1 cellular context compared by ENCODE assay signal in the genomic region with DNA sequence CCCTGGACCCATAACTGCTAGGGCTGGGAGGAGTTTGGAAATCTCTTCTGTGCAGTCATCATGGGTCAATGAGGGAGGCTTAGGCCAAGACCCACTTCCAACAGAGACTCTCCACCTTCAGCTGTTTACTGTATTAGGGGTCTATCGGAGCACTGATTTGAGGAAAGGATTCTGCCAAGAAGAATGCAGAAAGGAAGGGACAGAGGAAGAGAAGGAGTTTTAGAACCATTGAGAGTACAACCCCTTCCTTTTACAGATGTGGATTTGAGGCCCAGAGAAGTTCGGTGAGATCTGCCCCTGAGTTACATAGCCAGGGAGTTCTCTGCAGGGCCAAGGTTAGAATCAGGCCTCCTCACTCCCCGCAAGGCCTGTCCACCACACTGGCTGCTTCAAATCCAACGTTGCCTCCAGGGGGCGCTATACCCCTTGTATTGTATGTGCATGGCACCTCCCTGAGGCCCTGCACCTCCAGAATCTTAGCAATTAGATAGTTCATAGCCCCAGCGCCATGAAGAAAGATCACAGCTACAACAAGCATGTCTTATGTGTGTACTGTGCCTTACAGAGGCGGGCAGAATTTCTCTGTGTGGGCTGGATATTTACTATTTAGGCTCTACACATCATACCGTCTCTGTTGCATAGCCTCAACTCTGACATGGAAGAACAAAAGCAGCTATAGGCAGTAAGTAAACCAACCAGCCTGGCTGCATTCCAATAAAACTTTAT.
TF ChIP-seq lines count a peak whose summit lies in the region.

No MANE protein-coding gene starts in this region.

TF ChIP-seq in K562, 482 proteins besides CTCF, POLR2A, EP300 and RAD21 (continued from another document and continues in another):
- TF ChIP-seq, protein P1, sequence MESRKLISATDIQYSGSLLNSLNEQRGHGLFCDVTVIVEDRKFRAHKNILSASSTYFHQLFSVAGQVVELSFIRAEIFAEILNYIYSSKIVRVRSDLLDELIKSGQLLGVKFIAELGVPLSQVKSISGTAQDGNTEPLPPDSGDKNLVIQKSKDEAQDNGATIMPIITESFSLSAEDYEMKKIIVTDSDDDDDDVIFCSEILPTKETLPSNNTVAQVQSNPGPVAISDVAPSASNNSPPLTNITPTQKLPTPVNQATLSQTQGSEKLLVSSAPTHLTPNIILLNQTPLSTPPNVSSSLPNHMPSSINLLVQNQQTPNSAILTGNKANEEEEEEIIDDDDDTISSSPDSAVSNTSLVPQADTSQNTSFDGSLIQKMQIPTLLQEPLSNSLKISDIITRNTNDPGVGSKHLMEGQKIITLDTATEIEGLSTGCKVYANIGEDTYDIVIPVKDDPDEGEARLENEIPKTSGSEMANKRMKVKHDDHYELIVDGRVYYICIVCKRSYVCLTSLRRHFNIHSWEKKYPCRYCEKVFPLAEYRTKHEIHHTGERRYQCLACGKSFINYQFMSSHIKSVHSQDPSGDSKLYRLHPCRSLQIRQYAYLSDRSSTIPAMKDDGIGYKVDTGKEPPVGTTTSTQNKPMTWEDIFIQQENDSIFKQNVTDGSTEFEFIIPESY (CRISPR knock-in tag; IDR thresholded peaks at IDR 0.05) = peak; percentile 54
- TF ChIP-seq, protein P2, sequence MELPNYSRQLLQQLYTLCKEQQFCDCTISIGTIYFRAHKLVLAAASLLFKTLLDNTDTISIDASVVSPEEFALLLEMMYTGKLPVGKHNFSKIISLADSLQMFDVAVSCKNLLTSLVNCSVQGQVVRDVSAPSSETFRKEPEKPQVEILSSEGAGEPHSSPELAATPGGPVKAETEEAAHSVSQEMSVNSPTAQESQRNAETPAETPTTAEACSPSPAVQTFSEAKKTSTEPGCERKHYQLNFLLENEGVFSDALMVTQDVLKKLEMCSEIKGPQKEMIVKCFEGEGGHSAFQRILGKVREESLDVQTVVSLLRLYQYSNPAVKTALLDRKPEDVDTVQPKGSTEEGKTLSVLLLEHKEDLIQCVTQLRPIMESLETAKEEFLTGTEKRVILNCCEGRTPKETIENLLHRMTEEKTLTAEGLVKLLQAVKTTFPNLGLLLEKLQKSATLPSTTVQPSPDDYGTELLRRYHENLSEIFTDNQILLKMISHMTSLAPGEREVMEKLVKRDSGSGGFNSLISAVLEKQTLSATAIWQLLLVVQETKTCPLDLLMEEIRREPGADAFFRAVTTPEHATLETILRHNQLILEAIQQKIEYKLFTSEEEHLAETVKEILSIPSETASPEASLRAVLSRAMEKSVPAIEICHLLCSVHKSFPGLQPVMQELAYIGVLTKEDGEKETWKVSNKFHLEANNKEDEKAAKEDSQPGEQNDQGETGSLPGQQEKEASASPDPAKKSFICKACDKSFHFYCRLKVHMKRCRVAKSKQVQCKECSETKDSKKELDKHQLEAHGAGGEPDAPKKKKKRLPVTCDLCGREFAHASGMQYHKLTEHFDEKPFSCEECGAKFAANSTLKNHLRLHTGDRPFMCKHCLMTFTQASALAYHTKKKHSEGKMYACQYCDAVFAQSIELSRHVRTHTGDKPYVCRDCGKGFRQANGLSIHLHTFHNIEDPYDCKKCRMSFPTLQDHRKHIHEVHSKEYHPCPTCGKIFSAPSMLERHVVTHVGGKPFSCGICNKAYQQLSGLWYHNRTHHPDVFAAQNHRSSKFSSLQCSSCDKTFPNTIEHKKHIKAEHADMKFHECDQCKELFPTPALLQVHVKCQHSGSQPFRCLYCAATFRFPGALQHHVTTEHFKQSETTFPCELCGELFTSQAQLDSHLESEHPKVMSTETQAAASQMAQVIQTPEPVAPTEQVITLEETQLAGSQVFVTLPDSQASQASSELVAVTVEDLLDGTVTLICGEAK (IDR thresholded peaks at IDR 0.05) = peak; percentile 70
- TF ChIP-seq, protein P2 (CRISPR knock-in tag; IDR thresholded peaks at IDR 0.05) = no peak
- TF ChIP-seq MAZ (CRISPR knock-in tag; conservative IDR thresholded peaks at IDR 0.05 in 1 of 2, IDR thresholded peaks at IDR 0.05 in 1 of 2) = peak in 1 of 2 experiments; percentile 48; a peak in 2 of 4 replicates
- TF ChIP-seq ZNF696 (CRISPR knock-in tag; conservative IDR thresholded peaks at IDR 0.05) = no peak
- no peak for TF ChIP-seq SIN3A (IDR thresholded peaks at IDR 0.05; ENCODE audit: borderline replicate concordance in 2 of 2, control insufficient read depth in 1 of 2, low read depth in 2 of 2, low read length in 2 of 2)
- TF ChIP-seq, protein P3, sequence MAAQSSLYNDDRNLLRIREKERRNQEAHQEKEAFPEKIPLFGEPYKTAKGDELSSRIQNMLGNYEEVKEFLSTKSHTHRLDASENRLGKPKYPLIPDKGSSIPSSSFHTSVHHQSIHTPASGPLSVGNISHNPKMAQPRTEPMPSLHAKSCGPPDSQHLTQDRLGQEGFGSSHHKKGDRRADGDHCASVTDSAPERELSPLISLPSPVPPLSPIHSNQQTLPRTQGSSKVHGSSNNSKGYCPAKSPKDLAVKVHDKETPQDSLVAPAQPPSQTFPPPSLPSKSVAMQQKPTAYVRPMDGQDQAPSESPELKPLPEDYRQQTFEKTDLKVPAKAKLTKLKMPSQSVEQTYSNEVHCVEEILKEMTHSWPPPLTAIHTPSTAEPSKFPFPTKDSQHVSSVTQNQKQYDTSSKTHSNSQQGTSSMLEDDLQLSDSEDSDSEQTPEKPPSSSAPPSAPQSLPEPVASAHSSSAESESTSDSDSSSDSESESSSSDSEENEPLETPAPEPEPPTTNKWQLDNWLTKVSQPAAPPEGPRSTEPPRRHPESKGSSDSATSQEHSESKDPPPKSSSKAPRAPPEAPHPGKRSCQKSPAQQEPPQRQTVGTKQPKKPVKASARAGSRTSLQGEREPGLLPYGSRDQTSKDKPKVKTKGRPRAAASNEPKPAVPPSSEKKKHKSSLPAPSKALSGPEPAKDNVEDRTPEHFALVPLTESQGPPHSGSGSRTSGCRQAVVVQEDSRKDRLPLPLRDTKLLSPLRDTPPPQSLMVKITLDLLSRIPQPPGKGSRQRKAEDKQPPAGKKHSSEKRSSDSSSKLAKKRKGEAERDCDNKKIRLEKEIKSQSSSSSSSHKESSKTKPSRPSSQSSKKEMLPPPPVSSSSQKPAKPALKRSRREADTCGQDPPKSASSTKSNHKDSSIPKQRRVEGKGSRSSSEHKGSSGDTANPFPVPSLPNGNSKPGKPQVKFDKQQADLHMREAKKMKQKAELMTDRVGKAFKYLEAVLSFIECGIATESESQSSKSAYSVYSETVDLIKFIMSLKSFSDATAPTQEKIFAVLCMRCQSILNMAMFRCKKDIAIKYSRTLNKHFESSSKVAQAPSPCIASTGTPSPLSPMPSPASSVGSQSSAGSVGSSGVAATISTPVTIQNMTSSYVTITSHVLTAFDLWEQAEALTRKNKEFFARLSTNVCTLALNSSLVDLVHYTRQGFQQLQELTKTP (IDR thresholded peaks at IDR 0.05; ENCODE audit: low read depth in 1 of 2, partially characterized antibody in 2 of 2) = no peak
- TF ChIP-seq EWSR1 (IDR thresholded peaks at IDR 0.05; ENCODE audit: borderline replicate concordance, low read depth, partially characterized antibody) = no peak
- TF ChIP-seq RB1 (IDR thresholded peaks at IDR 0.05; ENCODE audit: low read depth) = peak; percentile 77
- TF ChIP-seq MYC (IDR thresholded peaks at IDR 0.05; ENCODE audit: low read depth, low read length) = 0 out of 2 replicates have a peak, but pooled peaks have one; percentile 23
- no peak for TF ChIP-seq MYC (CRISPR knock-in tag; IDR thresholded peaks at IDR 0.05; ENCODE audit: borderline replicate concordance, low read depth)
- no peak for TF ChIP-seq L3MBTL2 (IDR thresholded peaks at IDR 0.05)
- TF ChIP-seq DPF2 (IDR thresholded peaks at IDR 0.05) = no peak
- TF ChIP-seq ZNF384 (IDR thresholded peaks at IDR 0.05; ENCODE audit: low read depth, low read length) = 0 out of 2 replicates have a peak, but pooled peaks have one; percentile 30
- TF ChIP-seq KDM1A (IDR thresholded peaks at IDR 0.05) = peak in 1 of 2 experiments; percentile 57; a peak in 2 of 4 replicates
- no peak for TF ChIP-seq ZNF583 (CRISPR knock-in tag; IDR thresholded peaks at IDR 0.05)
- TF ChIP-seq JUN (IDR thresholded peaks at IDR 0.05; ENCODE audit: borderline replicate concordance, low read depth, low read length) = no peak
- TF ChIP-seq JUN (CRISPR knock-in tag; IDR thresholded peaks at IDR 0.05; ENCODE audit: borderline replicate concordance) = no peak
- TF ChIP-seq HDAC2 (IDR thresholded peaks at IDR 0.05) = no peak
- TF ChIP-seq SNIP1 (IDR thresholded peaks at IDR 0.05; ENCODE audit: low read depth) = no peak
- TF ChIP-seq, protein P4, sequence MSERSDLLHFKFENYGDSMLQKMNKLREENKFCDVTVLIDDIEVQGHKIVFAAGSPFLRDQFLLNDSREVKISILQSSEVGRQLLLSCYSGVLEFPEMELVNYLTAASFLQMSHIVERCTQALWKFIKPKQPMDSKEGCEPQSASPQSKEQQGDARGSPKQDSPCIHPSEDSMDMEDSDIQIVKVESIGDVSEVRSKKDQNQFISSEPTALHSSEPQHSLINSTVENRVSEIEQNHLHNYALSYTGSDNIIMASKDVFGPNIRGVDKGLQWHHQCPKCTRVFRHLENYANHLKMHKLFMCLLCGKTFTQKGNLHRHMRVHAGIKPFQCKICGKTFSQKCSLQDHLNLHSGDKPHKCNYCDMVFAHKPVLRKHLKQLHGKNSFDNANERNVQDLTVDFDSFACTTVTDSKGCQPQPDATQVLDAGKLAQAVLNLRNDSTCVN (CRISPR knock-in tag; IDR thresholded peaks at IDR 0.05) = no peak
- no peak for TF ChIP-seq ZBTB8A (IDR thresholded peaks at IDR 0.05; ENCODE audit: partially characterized antibody)
- no peak for TF ChIP-seq ESRRA (IDR thresholded peaks at IDR 0.05; ENCODE audit: borderline replicate concordance, low read depth)
- no peak for TF ChIP-seq IFI16 (CRISPR knock-in tag; IDR thresholded peaks at IDR 0.05)
- peak; percentile 14; the same call in 1 of the 2 replicates for TF ChIP-seq PHF21A (IDR thresholded peaks at IDR 0.05; ENCODE audit: borderline replicate concordance, low read depth)
- no peak for TF ChIP-seq ZC3H4 (CRISPR knock-in tag; IDR thresholded peaks at IDR 0.05; ENCODE audit: borderline replicate concordance)
- no peak for TF ChIP-seq ZNF175 (CRISPR knock-in tag; IDR thresholded peaks at IDR 0.05; ENCODE audit: low read depth)
- TF ChIP-seq YY1 (IDR thresholded peaks at IDR 0.05; ENCODE audit: borderline replicate concordance in 1 of 3, control insufficient read depth in 1 of 3, extremely low read depth in 1 of 3, insufficient read depth in 3 of 3, insufficient read length in 1 of 3, insufficient replicate concordance in 2 of 3, low read depth in 1 of 3, low read length in 2 of 3) = peak in 1 of 3 experiments; percentile 26
- TF ChIP-seq CTBP1 (IDR thresholded peaks at IDR 0.05; ENCODE audit: borderline replicate concordance) = peak; percentile 51; the same call in 1 of the 2 replicates
- TF ChIP-seq, protein P5, sequence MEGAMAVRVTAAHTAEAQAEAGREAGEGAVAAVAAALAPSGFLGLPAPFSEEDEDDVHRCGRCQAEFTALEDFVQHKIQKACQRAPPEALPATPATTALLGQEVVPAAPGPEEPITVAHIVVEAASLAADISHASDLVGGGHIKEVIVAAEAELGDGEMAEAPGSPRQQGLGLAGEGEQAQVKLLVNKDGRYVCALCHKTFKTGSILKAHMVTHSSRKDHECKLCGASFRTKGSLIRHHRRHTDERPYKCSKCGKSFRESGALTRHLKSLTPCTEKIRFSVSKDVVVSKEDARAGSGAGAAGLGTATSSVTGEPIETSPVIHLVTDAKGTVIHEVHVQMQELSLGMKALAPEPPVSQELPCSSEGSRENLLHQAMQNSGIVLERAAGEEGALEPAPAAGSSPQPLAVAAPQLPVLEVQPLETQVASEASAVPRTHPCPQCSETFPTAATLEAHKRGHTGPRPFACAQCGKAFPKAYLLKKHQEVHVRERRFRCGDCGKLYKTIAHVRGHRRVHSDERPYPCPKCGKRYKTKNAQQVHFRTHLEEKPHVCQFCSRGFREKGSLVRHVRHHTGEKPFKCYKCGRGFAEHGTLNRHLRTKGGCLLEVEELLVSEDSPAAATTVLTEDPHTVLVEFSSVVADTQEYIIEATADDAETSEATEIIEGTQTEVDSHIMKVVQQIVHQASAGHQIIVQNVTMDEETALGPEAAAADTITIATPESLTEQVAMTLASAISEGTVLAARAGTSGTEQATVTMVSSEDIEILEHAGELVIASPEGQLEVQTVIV (CRISPR knock-in tag; IDR thresholded peaks at IDR 0.05; ENCODE audit: borderline replicate concordance) = no peak
- TF ChIP-seq, protein P6, sequence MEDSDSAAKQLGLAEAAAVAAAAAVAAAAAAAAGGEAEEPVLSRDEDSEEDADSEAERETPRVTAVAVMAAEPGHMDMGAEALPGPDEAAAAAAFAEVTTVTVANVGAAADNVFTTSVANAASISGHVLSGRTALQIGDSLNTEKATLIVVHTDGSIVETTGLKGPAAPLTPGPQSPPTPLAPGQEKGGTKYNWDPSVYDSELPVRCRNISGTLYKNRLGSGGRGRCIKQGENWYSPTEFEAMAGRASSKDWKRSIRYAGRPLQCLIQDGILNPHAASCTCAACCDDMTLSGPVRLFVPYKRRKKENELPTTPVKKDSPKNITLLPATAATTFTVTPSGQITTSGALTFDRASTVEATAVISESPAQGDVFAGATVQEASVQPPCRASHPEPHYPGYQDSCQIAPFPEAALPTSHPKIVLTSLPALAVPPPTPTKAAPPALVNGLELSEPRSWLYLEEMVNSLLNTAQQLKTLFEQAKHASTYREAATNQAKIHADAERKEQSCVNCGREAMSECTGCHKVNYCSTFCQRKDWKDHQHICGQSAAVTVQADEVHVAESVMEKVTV (CRISPR knock-in tag; IDR thresholded peaks at IDR 0.05) = peak; percentile 81
